ENCODE assay signal across 25 cellular contexts in genomic region chr2:3620834-3621233, GRCh38. TPM values are rescaled to one million over a fixed set of nuclear protein-coding genes. Genes with fewer than 3 reads are reported as not detected.
DNase-seq lines count a peak whose midpoint lies in the region; ATAC-seq and TF ChIP-seq lines count a peak whose summit lies in the region.
"Had no signal": no experiment of that assay in that cellular context is flagged by ENCODE, and none has a peak within 500 bp of the region (broad histone marks: within the 10 kb centered on the region; RNA-seq: fewer than 3 reads in every experiment).

No MANE protein-coding gene starts in this region.

- TF ChIP-seq CTCF in RWPE2 (IDR thresholded peaks at IDR 0.05; ENCODE audit: poor library complexity, severe bottlenecking) (no peak), cardiac fibroblast (IDR thresholded peaks at IDR 0.05; ENCODE audit: low read depth, low read length) (no peak), foreskin keratinocyte (conservative IDR thresholded peaks at IDR 0.05) (no peak), smooth muscle cell (IDR thresholded peaks at IDR 0.05; ENCODE audit: borderline replicate concordance, insufficient read depth, poor library complexity, severe bottlenecking) (no peak)

- peak overlapping the region; percentile 72 for H3K4me2 ChIP-seq in smooth muscle cell

- no peaks in the 10 kb centered on the region for H4K20me1 ChIP-seq in smooth muscle cell (ENCODE audit: low read depth)

- H3K36me3 ChIP-seq in RWPE2 (ENCODE audit: low read depth) = no peaks in the 10 kb centered on the region
- H3K36me3 ChIP-seq in smooth muscle cell (ENCODE audit: low read depth) = no peaks in the 10 kb centered on the region
- H3K36me3 ChIP-seq: lower lobe of right lung, pancreas had no signal

- H3K4me1 ChIP-seq in RWPE2 (ENCODE audit: insufficient read depth, poor library complexity, severe bottlenecking) = peaks cover 13% of the 10 kb centered on the region
- H3K4me1 ChIP-seq in foreskin keratinocyte = peaks cover 19% of the 10 kb centered on the region
- no peaks in the 10 kb centered on the region for H3K4me1 ChIP-seq in smooth muscle cell (ENCODE audit: low read depth)
- H3K4me1 ChIP-seq: pancreas had no signal

- no peaks in the 10 kb centered on the region for H3K27me3 ChIP-seq in RWPE2 (ENCODE audit: insufficient read depth, poor library complexity, severe bottlenecking)
- no peaks in the 10 kb centered on the region for H3K27me3 ChIP-seq in foreskin keratinocyte
- H3K27me3 ChIP-seq in smooth muscle cell (ENCODE audit: low read depth) = no peaks in the 10 kb centered on the region
- H3K27me3 ChIP-seq: pancreas had no signal

- ATAC-seq in RWPE2 (ENCODE audit: low read depth) = peak; percentile 99
- ATAC-seq in foreskin keratinocyte = peak; percentile 98
- ATAC-seq in stimulated activated naive CD8-positive, alpha-beta T cell treated with anti-CD3 and anti-CD28 coated beads, Interleukin-15, Interleukin-2, amounts not matched to agents 100 U/mL and 50 U/mL, for 24 hours = no peak
- ATAC-seq: activated T-helper 17 cell treated with anti-CD3 and anti-CD28 coated beads, Interleukin-2, amount 50 U/mL, for 72 hours; lower lobe of right lung had no signal

- H3K27ac ChIP-seq in RWPE2 (ENCODE audit: poor library complexity, severe bottlenecking) = peak overlapping the region; percentile 62
- peak overlapping the region; percentile 30 for H3K27ac ChIP-seq in foreskin keratinocyte
- peak overlapping the region; percentile 77 for H3K27ac ChIP-seq in smooth muscle cell (ENCODE audit: low read depth)
- no peak overlapping the region for H3K27ac ChIP-seq in caudate nucleus (ENCODE audit: low read depth, low read length)
- H3K27ac ChIP-seq: C4-2B, lower lobe of right lung, pancreas, SK-N-MC had no signal

- H2AFZ ChIP-seq in smooth muscle cell (ENCODE audit: low read depth) = peak overlapping the region; percentile 50

- DNase-seq in RWPE2 (ENCODE audit: low spot score) (no peak), cardiac fibroblast (ENCODE audit: low read depth in 2 of 2) (peak; percentile 45 to 52), foreskin keratinocyte (peak; percentile 85 to 92), smooth muscle cell (lab: John Stamatoyannopoulos, UW; ENCODE audit: unreplicated experiment) (no peak), caudate nucleus (lab: John Stamatoyannopoulos, UW) (no peak), SKM-1 treated with dmso at 0.1 percent for 144 hours (lab: John Stamatoyannopoulos, UW; ENCODE audit: unreplicated experiment) (no peak)
- no peak for DNase-seq in stimulated activated naive CD8-positive, alpha-beta T cell treated with anti-CD3 and anti-CD28 coated beads, Interleukin-15, Interleukin-2, amounts not matched to agents 100 U/mL and 50 U/mL, for 24 hours
- DNase-seq: activated CD4-positive, alpha-beta memory T cell treated with anti-CD3 and anti-CD28 coated beads for 36 hours; DND-41; effector CD4-positive, alpha-beta T cell; H9; islet precursor cell; Karpas-422; lower lobe of right lung; NCI-H146; NCI-H2107; NCI-H446 treated with DMSO at 0.1 percent for 48 hours; nephron progenitor cell; pancreas; RPMI8226; stimulated activated CD4-positive, alpha-beta T cell treated with anti-CD3 and anti-CD28 coated beads, Interleukin-2, amount 100 ng/mL, for 48 hours had no signal

- peak overlapping the region; percentile 39 for H3K9ac ChIP-seq in smooth muscle cell (ENCODE audit: low read depth)

- 36% methylated on average over 5 of the region's 5 CpGs for WGBS in smooth muscle cell (ENCODE audit: low lambda C conversion rate)

- H3K4me3 ChIP-seq in RWPE2 (ENCODE audit: severe bottlenecking) = no peak overlapping the region
- no peak overlapping the region for H3K4me3 ChIP-seq in cardiac fibroblast (replicated peaks in 1 of 2; ENCODE audit: low read depth in 2 of 2, low read length in 2 of 2)
- no peak overlapping the region for H3K4me3 ChIP-seq in smooth muscle cell
- H3K4me3 ChIP-seq: lower lobe of right lung, pancreas, SK-N-MC had no signal

- peaks cover 3% of the 10 kb centered on the region for H3K9me3 ChIP-seq in RWPE2 (ENCODE audit: severe bottlenecking)
- no peaks in the 10 kb centered on the region for H3K9me3 ChIP-seq in smooth muscle cell (replicated peaks; ENCODE audit: low read depth)
- H3K9me3 ChIP-seq: lower lobe of right lung, pancreas had no signal

- no peaks in the 10 kb centered on the region for H3F3A ChIP-seq in smooth muscle cell (ENCODE audit: low read depth)

- H3K79me2 ChIP-seq in smooth muscle cell (ENCODE audit: low read depth) = no peaks in the 10 kb centered on the region

RNA-seq across cellular contexts. Expression of gene COLEC11, which starts 25.9 kb away (rescaled TPM):
- total RNA-seq in foreskin keratinocyte = not detected in 2 replicates
- polyA plus RNA-seq in foreskin keratinocyte = not detected in 2 replicates
- total RNA-seq in smooth muscle cell = 18.1 and 24.9 TPM in 2 replicates
- 24.0 and 30.8 TPM in 2 replicates for polyA plus RNA-seq in smooth muscle cell

RNA-seq across cellular contexts. Expression of gene ALLC, which starts 37.2 kb away (rescaled TPM):
- total RNA-seq in foreskin keratinocyte (not detected in 2 replicates), smooth muscle cell (not detected in 2 replicates)
- polyA plus RNA-seq in foreskin keratinocyte (not detected in 2 replicates), smooth muscle cell (not detected in 2 replicates)
- total RNA-seq: activated CD4-positive, alpha-beta memory T cell treated with anti-CD3 and anti-CD28 coated beads for 36 hours; activated T-helper 17 cell treated with anti-CD3 and anti-CD28 coated beads, Interleukin-2, amount 50 U/mL, for 72 hours; H9; lower lobe of right lung; pancreas had no signal
- polyA plus RNA-seq: AG04450 had no signal

RNA-seq across cellular contexts. Expression of gene RPS7, which starts 45.8 kb away (rescaled TPM):
- total RNA-seq in foreskin keratinocyte (1,708 and 1,786 TPM in 2 replicates), smooth muscle cell (2,961 and 3,073 TPM in 2 replicates)
- polyA plus RNA-seq in foreskin keratinocyte (2,392 and 2,411 TPM in 2 replicates), smooth muscle cell (458 and 471 TPM in 2 replicates)

Comparison
In these comparisons a context has a peak if more than half of its experiments do, and no peak if none do; other contexts are left out.
1. DNase-seq: peak in cardiac fibroblast (2 of 2) and foreskin keratinocyte (2 of 2); none in RWPE2 (single experiment), smooth muscle cell (single experiment), stimulated activated naive CD8-positive, alpha-beta T cell treated with anti-CD3 and anti-CD28 coated beads, Interleukin-15, Interleukin-2, amounts not matched to agents 100 U/mL and 50 U/mL, for 24 hours (single experiment), caudate nucleus (0 of 61) and SKM-1 treated with dmso at 0.1 percent for 144 hours (single experiment).
2. RNA of gene COLEC11, which starts 25.9 kb away (total RNA-seq): 18.1 to 24.9 TPM in smooth muscle cell; not detected in foreskin keratinocyte; every median in the first group is over 10 times any median in the second.